ENCODE assay signal across 9 cellular contexts in the genomic region with DNA sequence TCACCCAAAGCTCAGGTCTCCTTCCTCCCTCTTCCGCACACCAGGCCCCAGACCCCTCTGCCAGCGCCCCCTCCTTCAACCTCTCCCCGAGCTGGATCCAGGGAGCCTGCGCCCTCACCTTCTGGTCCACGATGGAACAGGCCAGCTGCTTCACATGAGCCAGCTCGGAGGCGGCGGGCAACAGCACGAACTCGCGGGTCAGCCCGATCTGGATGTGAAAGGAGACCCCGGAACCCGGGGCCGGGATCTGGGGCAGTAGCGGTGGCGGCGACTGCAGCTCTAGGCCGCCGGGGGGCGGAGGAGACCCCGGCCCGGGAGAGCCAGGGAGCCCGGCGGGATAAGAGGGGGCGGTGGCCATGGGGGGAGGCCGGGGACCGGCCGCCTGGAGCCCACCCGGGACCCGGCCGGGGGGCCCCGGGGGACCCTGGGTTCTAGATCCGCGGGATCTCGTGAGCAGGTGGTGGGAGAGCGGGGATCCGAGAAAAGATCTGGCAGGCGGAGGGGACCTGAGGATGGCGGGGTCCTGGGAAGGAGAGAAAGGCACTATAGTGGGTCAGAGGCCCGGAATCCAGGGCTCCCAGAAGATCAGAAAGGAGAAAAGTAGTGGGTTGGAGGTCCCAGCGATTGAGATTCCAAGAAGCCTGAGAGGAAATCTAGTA. TPM values are rescaled to one million over a fixed set of nuclear protein-coding genes. Genes with fewer than 3 reads are reported as not detected.
DNase-seq lines count a peak whose midpoint lies in the region; ATAC-seq and TF ChIP-seq lines count a peak whose summit lies in the region.
"Had no signal": no experiment of that assay in that cellular context is flagged by ENCODE, and none has a peak within 500 bp of the region (broad histone marks: within the 10 kb centered on the region; RNA-seq: fewer than 3 reads in every experiment).

No MANE protein-coding gene starts in this region.

- no peaks in the 10 kb centered on the region for H3K27me3 Mint-ChIP-seq in activated naive CD4-positive, alpha-beta T cell treated with anti-CD3 and anti-CD28 coated beads for 36 hours (ENCODE audit: low read depth)
- no peaks in the 10 kb centered on the region for H3K27me3 Mint-ChIP-seq in stimulated activated memory B cell treated with anti-CD40 and anti-IgM and Interleukin-4, amounts not matched to agents 10 μg/mL and 1 μg/mL and 100 μg/mL, for 72 hours

- peaks cover 20% of the 10 kb centered on the region for H3K4me1 ChIP-seq in A673 (ENCODE audit: insufficient read depth, low read length, poor library complexity, severe bottlenecking)

- no TSS peak for BruUV-seq in A673 (replicated peaks; lab: Mats Ljungman, UMichigan)

- H3K4me3 Mint-ChIP-seq in activated naive CD4-positive, alpha-beta T cell treated with anti-CD3 and anti-CD28 coated beads for 36 hours, result peak overlapping the region; percentile 96
- H3K4me3 Mint-ChIP-seq in stimulated activated memory B cell treated with anti-CD40 and anti-IgM and Interleukin-4, amounts not matched to agents 10 μg/mL and 1 μg/mL and 100 μg/mL, for 72 hours, result peak overlapping the region; percentile 93

- H3K4me1 Mint-ChIP-seq in activated naive CD4-positive, alpha-beta T cell treated with anti-CD3 and anti-CD28 coated beads for 36 hours (ENCODE audit: low read depth), result peaks cover 46% of the 10 kb centered on the region
- peaks cover 68% of the 10 kb centered on the region for H3K4me1 Mint-ChIP-seq in stimulated activated memory B cell treated with anti-CD40 and anti-IgM and Interleukin-4, amounts not matched to agents 10 μg/mL and 1 μg/mL and 100 μg/mL, for 72 hours

- CTCF ChIA-PET in A673 (lab: Charles Lee), result interaction anchor here (0.6 to 1.0 kb wide), 2 partner anchors 104 to 1194 kb away, joined by 3 read pairs; no protein-coding TSS in a partner anchor
- CTCF ChIA-PET in activated naive CD4-positive, alpha-beta T cell treated with anti-CD3 and anti-CD28 coated beads for 36 hours (lab: Charles Lee), result interaction anchor here (0.6 to 4.5 kb wide), 4 partner anchors 12 to 50 kb away, joined by 3 to 36 read pairs (median 16); no protein-coding TSS in a partner anchor

- peaks cover 9% of the 10 kb centered on the region for H3K36me3 ChIP-seq in A673 (ENCODE audit: insufficient read depth, low read length, poor library complexity, severe bottlenecking)

- H3K9me3 Mint-ChIP-seq in activated naive CD4-positive, alpha-beta T cell treated with anti-CD3 and anti-CD28 coated beads for 36 hours, result no peaks in the 10 kb centered on the region
- no peaks in the 10 kb centered on the region for H3K9me3 Mint-ChIP-seq in stimulated activated memory B cell treated with anti-CD40 and anti-IgM and Interleukin-4, amounts not matched to agents 10 μg/mL and 1 μg/mL and 100 μg/mL, for 72 hours

- ATAC-seq in stimulated activated memory B cell treated with anti-CD40 and anti-IgM and Interleukin-4, amounts not matched to agents 10 μg/mL and 1 μg/mL and 100 μg/mL, for 72 hours, result no peak

- H3K36me3 Mint-ChIP-seq in activated naive CD4-positive, alpha-beta T cell treated with anti-CD3 and anti-CD28 coated beads for 36 hours (ENCODE audit: low read depth), result peaks cover 6% of the 10 kb centered on the region
- H3K36me3 Mint-ChIP-seq in stimulated activated memory B cell treated with anti-CD40 and anti-IgM and Interleukin-4, amounts not matched to agents 10 μg/mL and 1 μg/mL and 100 μg/mL, for 72 hours, result peaks cover 15% of the 10 kb centered on the region

- H3K9me3 ChIP-seq in A673 (ENCODE audit: low read depth, low read length, poor library complexity, severe bottlenecking) (no peaks in the 10 kb centered on the region), iPS-18c (ENCODE audit: control insufficient read depth, insufficient read depth, low read length) (no peaks in the 10 kb centered on the region)

- peak overlapping the region; percentile 80 for H3K27ac ChIP-seq in A673 (ENCODE audit: low read depth, low read length, poor library complexity, severe bottlenecking)

- TF ChIP-seq CTCF in A673 (conservative IDR thresholded peaks at IDR 0.05; ENCODE audit: low read depth, low read length) (no peak), HFF-Myc (IDR thresholded peaks at IDR 0.05; ENCODE audit: low read depth, low read length, missing control alignments) (no peak)

- H3K27ac Mint-ChIP-seq in activated naive CD4-positive, alpha-beta T cell treated with anti-CD3 and anti-CD28 coated beads for 36 hours, result peak overlapping the region; percentile 94
- H3K27ac Mint-ChIP-seq in stimulated activated memory B cell treated with anti-CD40 and anti-IgM and Interleukin-4, amounts not matched to agents 10 μg/mL and 1 μg/mL and 100 μg/mL, for 72 hours, result peak overlapping the region; percentile 82

- no peaks in the 10 kb centered on the region for H3K27me3 ChIP-seq in A673 (replicated peaks; ENCODE audit: insufficient read depth, low read depth, low read length, poor library complexity)

- DNase-seq in A673 (ENCODE audit: low spot score), result no peak
- no peak for DNase-seq in HFF-Myc (ENCODE audit: extremely low read depth, low read depth)
- peak; percentile 38 for DNase-seq in activated naive CD4-positive, alpha-beta T cell treated with anti-CD3 and anti-CD28 coated beads for 36 hours
- no peak for DNase-seq in putamen (ENCODE audit: low spot score)
- no peak for DNase-seq in cerebellar cortex (ENCODE audit: low spot score)
- no peak for DNase-seq in effector CD4-positive, alpha-beta T cell

- POLR2A ChIA-PET in A673 (lab: Charles Lee; ENCODE audit: low non-redundant PET), result interaction anchor here (0.6 kb wide), 1 partner anchor 397 kb away, joined by 6 read pairs; no protein-coding TSS in a partner anchor

- intact Hi-C loops in A673 (cut with micrococcal nuclease; ENCODE audit: unreplicated experiment), result no loop called here
- intact Hi-C loops in activated naive CD4-positive, alpha-beta T cell treated with anti-CD3 and anti-CD28 coated beads for 36 hours (cut with micrococcal nuclease), result loop anchor here (2.0 to 10.0 kb wide), 3 partner anchors 369 to 541 kb away; a partner anchor contains a TSS

- peak overlapping the region; percentile 73 for H3K4me3 ChIP-seq in A673 (ENCODE audit: low read depth, low read length, poor library complexity, severe bottlenecking)
- H3K4me3 ChIP-seq in HFF-Myc (replicated peaks; ENCODE audit: low read depth, low read length), result peak overlapping the region; percentile 76
- H3K4me3 ChIP-seq in iPS-18c (ENCODE audit: insufficient read depth, low read depth, low read length), result peak overlapping the region; percentile 94

RNA-seq across cellular contexts. Expression of a gene that starts 0.8 kb away (rescaled TPM):
- 45.1 and 60.3 TPM in 2 replicates for total RNA-seq in A673 (2021)
- 10 to 100 TPM; 62.2 to 62.3 TPM for total RNA-seq in activated naive CD4-positive, alpha-beta T cell treated with anti-CD3 and anti-CD28 coated beads for 36 hours

RNA-seq across cellular contexts. Expression of a gene that starts 29.7 kb away (rescaled TPM):
- total RNA-seq in A673 (2021), result 23.6 and 26.1 TPM in 2 replicates
- total RNA-seq in activated naive CD4-positive, alpha-beta T cell treated with anti-CD3 and anti-CD28 coated beads for 36 hours, result 1 to 10 TPM; 8.8 to 9.0 TPM

RNA-seq across cellular contexts. Expression of a gene that starts 30.1 kb away (rescaled TPM):
- 134 and 157 TPM in 2 replicates for total RNA-seq in A673 (2021)
- total RNA-seq in activated naive CD4-positive, alpha-beta T cell treated with anti-CD3 and anti-CD28 coated beads for 36 hours, result 10 to 100 TPM; 59.2 to 63.2 TPM

RNA-seq across cellular contexts. Expression of a gene that starts 55.2 kb away (rescaled TPM):
- total RNA-seq in A673 (2021), result 0.32 and 1.1 TPM in 2 replicates
- 1 to 10 TPM; 2.4 to 3.0 TPM for total RNA-seq in activated naive CD4-positive, alpha-beta T cell treated with anti-CD3 and anti-CD28 coated beads for 36 hours
- total RNA-seq: renal cortical epithelial cell had no signal
